23 cellular contexts compared by ENCODE assay signal in genomic region chr1:88658419-88658818, GRCh38. TPM values are rescaled to one million over a fixed set of nuclear protein-coding genes. Genes with fewer than 3 reads are reported as not detected.
DNase-seq lines count a peak whose midpoint lies in the region; ATAC-seq and TF ChIP-seq lines count a peak whose summit lies in the region.
"Had no signal": no experiment of that assay in that cellular context is flagged by ENCODE, and none has a peak within 500 bp of the region (broad histone marks: within the 10 kb centered on the region; RNA-seq: fewer than 3 reads in every experiment).

No MANE protein-coding gene starts in this region.

- H3K9ac ChIP-seq in mammary epithelial cell (ENCODE audit: insufficient read depth, low read length) (no peak overlapping the region), mesendoderm (ENCODE audit: low read length) (no peak overlapping the region)
- H3K9ac ChIP-seq: BLaER1 treated with 17β-estradiol and CSF1 and Interleukin-3, amounts not matched to agents 10 nM and 100 nM; SK-N-SH had no signal

- 66% methylated on average over 3 of the region's 3 CpGs for WGBS in mammary epithelial cell (ENCODE audit: low coverage, missing lambda C conversion rate)
- WGBS in mesendoderm (ENCODE audit: extremely low coverage, insufficient coverage, low lambda C conversion rate) = no CpG with 5 or more reads among the region's 3 CpGs

- TF ChIP-seq POLR2A in breast epithelium (IDR thresholded peaks at IDR 0.05) = no peak

- H2AFZ ChIP-seq in mammary epithelial cell (ENCODE audit: low read depth, low read length) = peak overlapping the region; percentile 32

- DNase-seq in mammary epithelial cell = peak; percentile 16
- DNase-seq in breast epithelium (ENCODE audit: low spot score in 2 of 2) = no peak
- no peak for DNase-seq in mucosa of descending colon
- DNase-seq in putamen (ENCODE audit: low spot score) = no peak
- no peak for DNase-seq in mesendoderm
- DNase-seq in left cardiac atrium = no peak
- DNase-seq: ACHN; Caco-2; CD4-positive, alpha-beta memory T cell; DMS 273 treated with DMSO at 0.1 percent for 48 hours; DND-41; MG63; NCI-H1417 treated with DMSO at 0.1 percent for 48 hours; NCI-H187; NCI-H69; SIG-M5; SK-N-SH had no signal

- no peaks in the 10 kb centered on the region for H3K27me3 ChIP-seq in mammary epithelial cell (ENCODE audit: insufficient read depth, low read length)
- no peaks in the 10 kb centered on the region for H3K27me3 ChIP-seq in breast epithelium
- no peaks in the 10 kb centered on the region for H3K27me3 ChIP-seq in mesendoderm (ENCODE audit: insufficient read depth, low read length, poor library complexity)
- H3K27me3 ChIP-seq: BLaER1 treated with 17β-estradiol and CSF1 and Interleukin-3, amounts not matched to agents 10 nM and 100 nM; MG63 had no signal

- no peaks in the 10 kb centered on the region for H4K20me1 ChIP-seq in mammary epithelial cell (ENCODE audit: insufficient read depth, low read length)
- H4K20me1 ChIP-seq: BLaER1 treated with 17β-estradiol and CSF1 and Interleukin-3, amounts not matched to agents 10 nM and 100 nM had no signal

- ATAC-seq in esophagus mucosa (peak; percentile 97), mucosa of descending colon (peak; percentile 51), GM21447 (IDR thresholded peaks at IDR 0.05; ENCODE audit: unreplicated experiment) (no peak), left cardiac atrium (no peak)
- ATAC-seq: HCT116, Panc1 had no signal

- H3K36me3 ChIP-seq in mammary epithelial cell (ENCODE audit: insufficient read depth, low read length) (no peaks in the 10 kb centered on the region), breast epithelium (no peaks in the 10 kb centered on the region), mucosa of descending colon (ENCODE audit: low read depth) (no peaks in the 10 kb centered on the region), mesendoderm (ENCODE audit: control insufficient read depth, insufficient read depth, low read length) (no peaks in the 10 kb centered on the region)
- H3K36me3 ChIP-seq: BLaER1 treated with 17β-estradiol and CSF1 and Interleukin-3, amounts not matched to agents 10 nM and 100 nM; MG63 had no signal

- H3K9me3 ChIP-seq in mammary epithelial cell (replicated peaks; ENCODE audit: insufficient read depth, low read length) = no peaks in the 10 kb centered on the region
- no peaks in the 10 kb centered on the region for H3K9me3 ChIP-seq in breast epithelium
- H3K9me3 ChIP-seq in mucosa of descending colon = no peaks in the 10 kb centered on the region
- H3K9me3 ChIP-seq: BLaER1 treated with 17β-estradiol and CSF1 and Interleukin-3, amounts not matched to agents 10 nM and 100 nM; Caco-2; MG63; SK-N-SH had no signal

- no peak overlapping the region for H3K18ac ChIP-seq in mesendoderm (ENCODE audit: low read length)

- CTCF ChIA-PET in mammary epithelial cell (lab: Charles Lee; ENCODE audit: low non-redundant PET) = no interaction called here

- dilution Hi-C loops in mammary epithelial cell (cut with HindIII; ENCODE audit: low sequenced_read_pairs) = no loop called here

- no TSS peak for BruUV-seq in mammary epithelial cell (replicated peaks; lab: Mats Ljungman, UMichigan)

- no peak overlapping the region for H2AK5ac ChIP-seq in mesendoderm (ENCODE audit: low read length)

- H2BK5ac ChIP-seq in mesendoderm (ENCODE audit: low read length) = no peak overlapping the region

- no peak overlapping the region for H4K8ac ChIP-seq in mesendoderm (ENCODE audit: low read depth, low read length)

- no peak overlapping the region for H3K27ac ChIP-seq in mammary epithelial cell (ENCODE audit: insufficient read depth, low read depth, low read length)
- H3K27ac ChIP-seq in breast epithelium = no peak overlapping the region
- H3K27ac ChIP-seq in mesendoderm (ENCODE audit: low read depth, low read length) = no peak overlapping the region
- H3K27ac ChIP-seq: 22Rv1; BLaER1 treated with 17β-estradiol and CSF1 and Interleukin-3, amounts not matched to agents 10 nM and 100 nM had no signal

- in situ Hi-C loops in mammary epithelial cell (cut with MboI; ENCODE audit: low sequenced_read_pairs in 2 of 2) = no loop called here

- intact Hi-C loops in mammary epithelial cell (cut with micrococcal nuclease) (no loop called here), breast epithelium (cut with DNase I; ENCODE audit: low total_unique reads) (no loop called here), mucosa of descending colon (cut with DNase I, micrococcal nuclease) (no loop called here), left cardiac atrium (cut with DNase I) (loop anchor here (10.0 kb wide), 2 partner anchors 216 to 226 kb away; no protein-coding TSS in a partner anchor)

- H3K4me2 ChIP-seq in mammary epithelial cell (ENCODE audit: insufficient read depth, low read depth, low read length) (no peak overlapping the region), mesendoderm (ENCODE audit: low read length) (no peak overlapping the region)
- H3K4me2 ChIP-seq: BLaER1 treated with 17β-estradiol and CSF1 and Interleukin-3, amounts not matched to agents 10 nM and 100 nM; SK-N-SH had no signal

- H2BK15ac ChIP-seq in mesendoderm (replicated peaks; ENCODE audit: low read depth) = no peak overlapping the region

- H3K79me2 ChIP-seq in mammary epithelial cell (ENCODE audit: insufficient read depth, low read length) (no peaks in the 10 kb centered on the region), mesendoderm (ENCODE audit: control insufficient read depth, insufficient read depth, low read length) (no peaks in the 10 kb centered on the region)

- H3K79me1 ChIP-seq in mesendoderm (ENCODE audit: low read length) = no peaks in the 10 kb centered on the region

- H3K4me1 ChIP-seq in mammary epithelial cell (ENCODE audit: insufficient read depth, low read length) = no peaks in the 10 kb centered on the region
- no peaks in the 10 kb centered on the region for H3K4me1 ChIP-seq in breast epithelium
- no peaks in the 10 kb centered on the region for H3K4me1 ChIP-seq in mucosa of descending colon (ENCODE audit: low read depth)
- H3K4me1 ChIP-seq in mesendoderm (ENCODE audit: control insufficient read depth, low read depth, low read length) = no peaks in the 10 kb centered on the region
- H3K4me1 ChIP-seq: Caco-2 had no signal

- H4K5ac ChIP-seq in mesendoderm (ENCODE audit: low read length) = no peak overlapping the region

- no peak overlapping the region for H3K23ac ChIP-seq in mesendoderm (ENCODE audit: low read length)

- TF ChIP-seq CTCF in mammary epithelial cell (conservative IDR thresholded peaks at IDR 0.05 in 1 of 2, IDR thresholded peaks at IDR 0.05 in 1 of 2; ENCODE audit: extremely low read depth in 1 of 2, insufficient read depth in 1 of 2, low read depth in 1 of 2, low read length in 2 of 2) (no peak), breast epithelium (IDR thresholded peaks at IDR 0.05) (no peak), mucosa of descending colon (IDR thresholded peaks at IDR 0.05) (no peak)

- no peak overlapping the region for H3K4me3 ChIP-seq in mammary epithelial cell (replicated peaks in 1 of 3; ENCODE audit: insufficient read depth in 1 of 3, low read depth in 2 of 3, low read length in 3 of 3)
- no peak overlapping the region for H3K4me3 ChIP-seq in breast epithelium
- H3K4me3 ChIP-seq in mucosa of descending colon = no peak overlapping the region
- H3K4me3 ChIP-seq in mesendoderm (ENCODE audit: low read length) = no peak overlapping the region
- H3K4me3 ChIP-seq: BLaER1 treated with 17β-estradiol and CSF1 and Interleukin-3, amounts not matched to agents 10 nM and 100 nM; MG63 had no signal

- H3K4ac ChIP-seq in mesendoderm (ENCODE audit: low read depth, low read length) = no peak overlapping the region

- H3K56ac ChIP-seq in mesendoderm (ENCODE audit: low read length) = no peak overlapping the region

- H2BK120ac ChIP-seq in mesendoderm (ENCODE audit: low read depth, low read length) = no peak overlapping the region

RNA-seq across cellular contexts. Expression of gene PKN2, which starts 25.7 kb away (rescaled TPM):
- total RNA-seq in mammary epithelial cell = 10 to 100 TPM; 34.3 to 41.9 TPM
- 16.8 TPM for polyA plus RNA-seq in mammary epithelial cell
- polyA minus RNA-seq in mammary epithelial cell = 13.9 TPM
- total RNA-seq in breast epithelium = 10 to 100 TPM; 47.0 to 75.5 (median 60.3) TPM
- total RNA-seq in esophagus mucosa = 34.5 TPM
- total RNA-seq in mucosa of descending colon = 10 to 100 TPM; 54.6 to 81.9 (median 58.0) TPM
- polyA plus RNA-seq in mesendoderm (2013, experiment 1 of 2) = 14.1 TPM
- 14.7 TPM for polyA plus RNA-seq in mesendoderm (2013, experiment 2 of 2)
- 10 to 100 TPM; 31.6 to 36.0 TPM for total RNA-seq in left cardiac atrium

Comparison
In these comparisons a context has a peak if more than half of its experiments do, and no peak if none do; other contexts are left out.
1. ATAC-seq: peak in esophagus mucosa (single experiment) and mucosa of descending colon (single experiment); none in GM21447 (single experiment) and left cardiac atrium (0 of 2).
2. intact Hi-C loops: an anchor here in left cardiac atrium (10.0 kb wide); none called in mammary epithelial cell, breast epithelium and mucosa of descending colon.